In genomic region chr3:198018416-198018815, GRCh38 we compare ENCODE assay signal across 28 cellular contexts. TPM values are rescaled to one million over a fixed set of nuclear protein-coding genes. Genes with fewer than 3 reads are reported as not detected.
DNase-seq lines count a peak whose midpoint lies in the region; ATAC-seq, FAIRE-seq and TF ChIP-seq lines count a peak whose summit lies in the region.
"Had no signal": no experiment of that assay in that cellular context is flagged by ENCODE, and none has a peak within 500 bp of the region (broad histone marks: within the 10 kb centered on the region; RNA-seq: fewer than 3 reads in every experiment).

No MANE protein-coding gene starts in this region.

- no peak overlapping the region for H3K27ac ChIP-seq in K562 (ENCODE audit: extremely low read depth, low read depth, low read length)
- H3K27ac ChIP-seq: 22Rv1; A549; BLaER1; BLaER1 treated with 17β-estradiol and CSF1 and Interleukin-3, amounts not matched to agents 10 nM and 100 nM; C4-2B had no signal

- intact Hi-C loops in K562 (cut with micrococcal nuclease) = no loop called here

- CTCF ChIA-PET in K562 (lab: Yijun Ruan, JAX; ENCODE audit: low intra/inter-chr PET ratio) = no interaction called here

- H3K9me1 ChIP-seq in K562 (ENCODE audit: control insufficient read depth, insufficient read depth, low read length) = no peaks in the 10 kb centered on the region

- H3K79me2 ChIP-seq in K562 (ENCODE audit: control insufficient read depth, insufficient read depth, low read length) = no peaks in the 10 kb centered on the region

- no peak for TF ChIP-seq POLR2A in K562 (conservative IDR thresholded peaks at IDR 0.05)

- no TSS peak for BruUV-seq in K562 (replicated peaks; lab: Mats Ljungman, UMichigan)

- DNase-seq in K562 (ENCODE audit: extremely low read depth in 1 of 4, low spot score in 3 of 4) (no peak), D721Med (ENCODE audit: insufficient read length, low spot score) (no peak)
- DNase-seq: 8988T; ACHN; AML-193; BE2C; C1 segment of cervical spinal cord; Caco-2; Calu3; CD4-positive, alpha-beta memory T cell; CD4-positive, alpha-beta T cell; CD4-positive, CD25-positive, alpha-beta regulatory T cell; CD8-positive, alpha-beta memory T cell; CD8-positive, alpha-beta T cell; COR-L47; DMS 273 treated with DMSO at 0.1 percent for 48 hours; DMS153; DMS53; DMS79; DMS79 treated with DMSO at 0.1 percent for 48 hours; DND-41; EL had no signal

- H2AFZ ChIP-seq in K562 (ENCODE audit: low read depth, low read length) = no peak overlapping the region

- no peaks in the 10 kb centered on the region for H4K20me1 ChIP-seq in K562 (replicated peaks; ENCODE audit: control insufficient read depth, insufficient read depth, low read length)
- H4K20me1 ChIP-seq: BLaER1; BLaER1 treated with 17β-estradiol and CSF1 and Interleukin-3, amounts not matched to agents 10 nM and 100 nM had no signal

- H3K4me1 ChIP-seq in K562 (replicated peaks in 1 of 2; ENCODE audit: control insufficient read depth in 2 of 2, insufficient read depth in 2 of 2, low read length in 2 of 2) = no peaks in the 10 kb centered on the region
- H3K4me1 ChIP-seq: A549, BE2C, Caco-2 had no signal

- peaks cover 8% of the 10 kb centered on the region; the same call in 1 of the 3 replicates for H3K36me3 ChIP-seq in K562 (ENCODE audit: control insufficient read depth, insufficient read depth, low read length)
- H3K36me3 ChIP-seq: BE2C, BLaER1 had no signal

- no peak overlapping the region for H3K9ac ChIP-seq in K562 (ENCODE audit: insufficient read depth in 1 of 2, low read depth in 2 of 2, low read length in 2 of 2)
- H3K9ac ChIP-seq: BLaER1; BLaER1 treated with 17β-estradiol and CSF1 and Interleukin-3, amounts not matched to agents 10 nM and 100 nM had no signal

- H3K9me3 ChIP-seq in K562 (replicated peaks; ENCODE audit: control insufficient read depth, insufficient read depth, low read depth, low read length) = no peaks in the 10 kb centered on the region
- H3K9me3 ChIP-seq: A549; BE2C; BLaER1; BLaER1 treated with 17β-estradiol and CSF1 and Interleukin-3, amounts not matched to agents 10 nM and 100 nM; Caco-2 had no signal

- no peak for ATAC-seq in K562
- ATAC-seq: A549; CD8-positive, alpha-beta T cell had no signal

- TF ChIP-seq EP300 in K562 (IDR thresholded peaks at IDR 0.05; ENCODE audit: low read length) = no peak

- TF ChIP-seq RAD21 in K562 (CRISPR knock-in tag; conservative IDR thresholded peaks at IDR 0.05 in 1 of 2, IDR thresholded peaks at IDR 0.05 in 1 of 2) = no peak

- no peaks in the 10 kb centered on the region for H3K27me3 ChIP-seq in K562 (ENCODE audit: control insufficient read depth in 2 of 2, insufficient read depth in 2 of 2, low read length in 2 of 2)
- H3K27me3 ChIP-seq: BE2C; BLaER1; BLaER1 treated with 17β-estradiol and CSF1 and Interleukin-3, amounts not matched to agents 10 nM and 100 nM had no signal

- 54% methylated on average over 4 of the region's 4 CpGs for WGBS in K562 (ENCODE audit: insufficient coverage, low coverage, missing lambda C conversion rate)

- H3K4me2 ChIP-seq in K562 (ENCODE audit: insufficient read depth, low read length) = no peak overlapping the region
- H3K4me2 ChIP-seq: A549, BLaER1 had no signal

- in situ Hi-C loops in K562 (cut with MboI) = no loop called here

- FAIRE-seq in K562 (lab: Jason Lieb, UNC) = no peak
- no peak for FAIRE-seq in D721Med (lab: Jason Lieb, UNC)
- FAIRE-seq: A204.1, A549 had no signal

- H3K4me3 ChIP-seq in K562 = no peak overlapping the region
- H3K4me3 ChIP-seq: A549; BLaER1; BLaER1 treated with 17β-estradiol and CSF1 and Interleukin-3, amounts not matched to agents 10 nM and 100 nM had no signal

- no peak for TF ChIP-seq CTCF in K562 (IDR thresholded peaks at IDR 0.05 in 2 of 3, conservative IDR thresholded peaks at IDR 0.05 in 1 of 3; ENCODE audit: insufficient read depth in 2 of 3, low read depth in 1 of 3, low read length in 3 of 3)
- TF ChIP-seq CTCF in D721Med (IDR thresholded peaks at IDR 0.05; ENCODE audit: insufficient read depth, missing control alignments) = no peak

- POLR2A ChIA-PET in K562 (lab: Yijun Ruan, JAX) = no interaction called here

TF ChIP-seq in K562, 482 proteins besides CTCF, POLR2A, EP300 and RAD21:
- TF ChIP-seq ZNF316 (IDR thresholded peaks at IDR 0.05) (peak; percentile 70), HDAC8 (tag; IDR thresholded peaks at IDR 0.05) (no peak), C11orf30 (IDR thresholded peaks at IDR 0.05; ENCODE audit: low read depth) (peak; percentile 52; the same call in 1 of the 2 replicates)

RNA-seq across cellular contexts. Expression of gene LMLN, which starts 58.4 kb away (rescaled TPM):
- 30.3 and 71.8 TPM in 2 replicates for total RNA-seq in K562 (2011; cell fraction: chromatin; rRNA removed; ENCODE audit: low replicate concordance)
- total RNA-seq in K562 (2011; cell fraction: nucleolus; rRNA removed) = 21.2 and 21.8 TPM in 2 replicates
- 33.3 and 46.4 TPM in 2 replicates for total RNA-seq in K562 (2011; cell fraction: nucleoplasm; rRNA removed)
- total RNA-seq in K562 (2014; rRNA removed) (3.8 and 6.0 TPM in 2 replicates), K562 (2014; rRNA removed; fragmentation: Illumina TruSeq; extraction: Trizol) (6.9 and 7.9 TPM in 2 replicates), K562 (2015; rRNA removed; fragmentation: Illumina TruSeq; extraction: Trizol) (5.1 and 6.0 TPM in 2 replicates), K562 (2021) (11.0 and 11.2 TPM in 2 replicates)
- polyA plus RNA-seq in K562 (2011; rRNA removed) (15.9 and 16.7 TPM in 2 replicates), K562 (2014; fragmentation: Illumina TruSeq; extraction: Trizol) (8.1 and 8.5 TPM in 2 replicates), K562 (2014; fragmentation: Nextera tagmentation; extraction: Ambion mirVana) (1 to 10 TPM; 2.2 to 2.7 TPM), K562 (2014; rRNA removed) (8.5 and 12.5 TPM in 2 replicates)
- 8.1 and 12.8 TPM in 2 replicates for polyA plus RNA-seq in K562 (2011; cell fraction: cytosol; rRNA removed)
- polyA plus RNA-seq in K562 (2011; cell fraction: nucleus; rRNA removed) = 21.0 and 24.6 TPM in 2 replicates
- 5.7 and 6.6 TPM in 2 replicates for polyA plus RNA-seq in K562 (2012)
- 19.7 and 22.4 TPM in 2 replicates for polyA minus RNA-seq in K562 (2011; rRNA and poly(A)+ RNA removed)
- 6.8 and 12.5 TPM in 2 replicates for polyA minus RNA-seq in K562 (2011; cell fraction: cytosol; rRNA and poly(A)+ RNA removed)
- 12.4 and 18.9 TPM in 2 replicates for polyA minus RNA-seq in K562 (2011; cell fraction: nucleus; rRNA and poly(A)+ RNA removed)
